Comparison of ENCODE assay signal across 18 cellular contexts in the genomic region with DNA sequence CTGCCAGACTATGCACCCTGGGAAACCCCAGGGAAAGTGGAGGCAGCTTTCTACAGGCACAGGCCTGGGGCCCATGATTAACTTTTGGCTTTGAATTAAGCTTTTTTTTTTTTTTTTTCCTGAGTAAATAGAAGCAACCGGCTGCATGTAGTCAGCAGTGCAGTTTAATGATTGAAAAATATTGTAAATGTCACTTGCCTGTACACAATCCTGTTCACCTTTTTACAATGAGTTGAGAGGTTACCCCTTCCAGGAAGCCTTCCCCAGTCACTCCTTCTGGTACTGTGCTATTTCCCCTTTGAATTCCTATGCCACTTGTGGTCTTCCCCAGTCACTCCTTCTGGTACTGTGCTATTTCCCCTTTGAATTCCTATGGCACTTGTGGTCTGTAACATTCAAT.
"Had no signal": no experiment of that assay in that cellular context is flagged by ENCODE, and none has a peak within 500 bp of the region (broad histone marks: within the 10 kb centered on the region; RNA-seq: fewer than 3 reads in every experiment).

No MANE protein-coding gene starts in this region.

- H3K4me1 Mint-ChIP-seq: activated naive CD8-positive, alpha-beta T cell treated with anti-CD3 and anti-CD28 coated beads, Interleukin-2, amount 10 ng/mL, durations not matched to agents 7 days and 5 days; nephron progenitor cell had no signal

- H3K9me3 Mint-ChIP-seq: type B pancreatic cell had no signal

- H3K27ac Mint-ChIP-seq: activated naive CD4-positive, alpha-beta T cell treated with anti-CD3 and anti-CD28 coated beads for 36 hours; activated naive CD8-positive, alpha-beta T cell treated with anti-CD3 and anti-CD28 coated beads, Interleukin-2, amount 10 ng/mL, durations not matched to agents 7 days and 5 days; nephron progenitor cell; type B pancreatic cell had no signal

- DNase-seq: activated CD8-positive, alpha-beta memory T cell treated with anti-CD3 and anti-CD28 coated beads, Interleukin-2, amount 50 U/mL, for 4 hours; activated effector memory CD4-positive, alpha-beta T cell treated with Interleukin-2 at 50 U/mL for 16 hours; activated naive CD4-positive, alpha-beta T cell treated with anti-CD3 and anti-CD28 coated beads for 36 hours; activated naive CD8-positive, alpha-beta T cell treated with anti-CD3 and anti-CD28 coated beads, Interleukin-2, amount 10 ng/mL, durations not matched to agents 7 days and 5 days; activated T-cell treated with anti-CD3 and anti-CD28 coated beads, Interleukin-2, amount 50 U/mL, for 4 hours; amygdala; left ventricle myocardium superior; mesendoderm; mucosa of descending colon; nephron progenitor cell; nucleus accumbens; stimulated activated CD4-positive, alpha-beta T cell treated with anti-CD3 and anti-CD28 coated beads, Interleukin-4, amount 100 ng/mL, for 24 hours; stimulated activated naive CD4-positive, alpha-beta T cell treated with Interleukin-2 at 50 U/mL for 16 hours had no signal

- H3K27me3 Mint-ChIP-seq: activated naive CD8-positive, alpha-beta T cell treated with anti-CD3 and anti-CD28 coated beads, Interleukin-2, amount 10 ng/mL, durations not matched to agents 7 days and 5 days; type B pancreatic cell had no signal

- ATAC-seq: activated T-cell treated with anti-CD3 and anti-CD28 coated beads, Interleukin-2, amount 50 U/mL, for 4 hours; left ventricle myocardium superior; mucosa of descending colon; SK-N-SH treated with all-trans-retinoic acid at 6 μM for 48 hours had no signal

- H3K9me3 ChIP-seq: mucosa of descending colon, thoracic aorta had no signal

- H3K4me3 Mint-ChIP-seq: activated naive CD4-positive, alpha-beta T cell treated with anti-CD3 and anti-CD28 coated beads for 36 hours; activated naive CD8-positive, alpha-beta T cell treated with anti-CD3 and anti-CD28 coated beads, Interleukin-2, amount 10 ng/mL, durations not matched to agents 7 days and 5 days; activated T-cell treated with anti-CD3 and anti-CD28 coated beads, Interleukin-2, amount 50 U/mL, for 4 hours; brain; nephron progenitor cell; type B pancreatic cell had no signal

- H3K36me3 Mint-ChIP-seq: activated naive CD8-positive, alpha-beta T cell treated with anti-CD3 and anti-CD28 coated beads, Interleukin-2, amount 10 ng/mL, durations not matched to agents 7 days and 5 days; brain; type B pancreatic cell had no signal

- FAIRE-seq: endometrium had no signal

- H3K27ac ChIP-seq: thoracic aorta had no signal

- H3K36me3 ChIP-seq: thoracic aorta had no signal

- H3K4me3 ChIP-seq: mucosa of descending colon, thoracic aorta had no signal
